23 cellular contexts compared by ENCODE assay signal in genomic region chr2:218986148-218986761, GRCh38. TPM values are rescaled to one million over a fixed set of nuclear protein-coding genes. Genes with fewer than 3 reads are reported as not detected.
A peak's percentile ranks its signal among the peaks of the same experiment; 100 is the strongest.
DNase-seq lines count a peak whose midpoint lies in the region; ATAC-seq, FAIRE-seq and TF ChIP-seq lines count a peak whose summit lies in the region.
"Had no signal": no experiment of that assay in that cellular context is flagged by ENCODE, and none has a peak within 500 bp of the region (broad histone marks: within the 10 kb centered on the region; RNA-seq: fewer than 3 reads in every experiment).

No MANE protein-coding gene starts in this region.

- H3K27ac Mint-ChIP-seq in T-helper 17 cell, result no peak overlapping the region
- H3K27ac Mint-ChIP-seq: CD4-positive, alpha-beta memory T cell had no signal

- H3K27me3 Mint-ChIP-seq in T-helper 17 cell, result peaks cover 84% of the 10 kb centered on the region

- no peaks in the 10 kb centered on the region for H3K9me2 ChIP-seq in OCI-LY7 (ENCODE audit: insufficient read depth, low read length)

- H3K4me1 Mint-ChIP-seq in T-helper 17 cell, result peaks cover 23% of the 10 kb centered on the region

- no peak for ATAC-seq in T-helper 17 cell
- ATAC-seq in HG03565 (IDR thresholded peaks at IDR 0.05; ENCODE audit: unreplicated experiment), result no peak

- no peak overlapping the region for H2AFZ ChIP-seq in OCI-LY7 (ENCODE audit: low read length)

- WGBS in sigmoid colon, 2 donors, result 44 to 46% methylated on average over 4 of the region's 4 CpGs

- CTCF ChIA-PET in OCI-LY7 (lab: Charles Lee; ENCODE audit: unreplicated experiment), result no interaction called here

- peak overlapping the region; percentile 79 for H3K4me3 Mint-ChIP-seq in T-helper 17 cell

- H3K36me3 ChIP-seq in sigmoid colon (no peaks in the 10 kb centered on the region), OCI-LY7 (ENCODE audit: insufficient read depth, low read length) (no peaks in the 10 kb centered on the region)
- H3K36me3 ChIP-seq: BLaER1 treated with 17β-estradiol and CSF1 and Interleukin-3, amounts not matched to agents 10 nM and 100 nM had no signal

- BruUV-seq in OCI-LY7 (replicated peaks; lab: Mats Ljungman, UMichigan), result no TSS peak

- H3K79me2 ChIP-seq in OCI-LY7 (ENCODE audit: insufficient read depth, low read depth, low read length), result no peaks in the 10 kb centered on the region

- intact Hi-C loops in sigmoid colon (cut with DNase I), result no loop called here
- intact Hi-C loops in OCI-LY7 (cut with micrococcal nuclease; ENCODE audit: unreplicated experiment), result no loop called here

- H3K4me2 ChIP-seq in OCI-LY7 (ENCODE audit: low read length), result no peak overlapping the region
- H3K4me2 ChIP-seq: KMS-11 had no signal

- peaks cover 74 to 100% (median 100%) of the 10 kb centered on the region in 3 donors for H3K27me3 ChIP-seq in sigmoid colon

- POLR2A ChIA-PET in OCI-LY7 (lab: Charles Lee), result no interaction called here

- TF ChIP-seq POLR2A in sigmoid colon (IDR thresholded peaks at IDR 0.05), result no peak

- H3K27ac ChIP-seq in sigmoid colon (no peak overlapping the region), OCI-LY7 (ENCODE audit: low read depth, low read length, poor library complexity, severe bottlenecking) (no peak overlapping the region)
- H3K27ac ChIP-seq: BLaER1 treated with 17β-estradiol and CSF1 and Interleukin-3, amounts not matched to agents 10 nM and 100 nM; KMS-11 had no signal

- DNase-seq in D721Med (ENCODE audit: insufficient read length, low spot score), result peak; percentile 15
- no peak for DNase-seq in T-helper 17 cell
- peak; percentile 16 for DNase-seq in epidermal melanocyte (ENCODE audit: insufficient read length, low spot score)
- DNase-seq in sigmoid colon, result peak; percentile 17
- DNase-seq in OCI-LY7 (ENCODE audit: low spot score), result no peak
- DNase-seq in AG20443 (ENCODE audit: low spot score), result no peak
- DNase-seq in NCI-H1694 (lab: John Stamatoyannopoulos, UW), result no peak
- DNase-seq: Caco-2; CD4-positive, alpha-beta memory T cell; IMR-90; NCI-H1105; NCI-H2081; NCI-H345; NCI-H524 treated with DMSO at 0.1 percent for 48 hours; SHP77; SW 1271 had no signal

- no peak for FAIRE-seq in D721Med (lab: Jason Lieb, UNC)
- FAIRE-seq: HTR-8/SVneo had no signal

- H3K4me1 ChIP-seq in sigmoid colon (peaks cover 0 to 39% (median 32%) of the 10 kb centered on the region in 4 donors), OCI-LY7 (ENCODE audit: insufficient read depth, low read length, poor library complexity, severe bottlenecking) (no peaks in the 10 kb centered on the region)

- no peaks in the 10 kb centered on the region for H3K9me3 ChIP-seq in T-helper 17 cell (ENCODE audit: control insufficient read depth, low read length, poor library complexity, severe bottlenecking)
- no peaks in the 10 kb centered on the region for H3K9me3 ChIP-seq in sigmoid colon
- H3K9me3 ChIP-seq in OCI-LY7 (ENCODE audit: low read length), result no peaks in the 10 kb centered on the region
- H3K9me3 ChIP-seq: Caco-2 had no signal

- H3K4me3 ChIP-seq in sigmoid colon (no peak overlapping the region), OCI-LY7 (ENCODE audit: low read depth, low read length, poor library complexity, severe bottlenecking) (no peak overlapping the region)

- no peaks in the 10 kb centered on the region for H4K20me1 ChIP-seq in OCI-LY7 (ENCODE audit: insufficient read depth, low read length)

- TF ChIP-seq EP300 in sigmoid colon (IDR thresholded peaks at IDR 0.05), result no peak

- H3K36me3 Mint-ChIP-seq in T-helper 17 cell (ENCODE audit: low read depth), result peaks cover 9% of the 10 kb centered on the region
- H3K36me3 Mint-ChIP-seq: CD4-positive, alpha-beta memory T cell had no signal

- no peak for TF ChIP-seq CTCF in D721Med (IDR thresholded peaks at IDR 0.05; ENCODE audit: insufficient read depth, missing control alignments)
- no peak for TF ChIP-seq CTCF in sigmoid colon (IDR thresholded peaks at IDR 0.05)
- TF ChIP-seq CTCF in OCI-LY7 (conservative IDR thresholded peaks at IDR 0.05; ENCODE audit: low read length), result no peak

RNA-seq across cellular contexts. Expression of gene FEV, which starts 1.3 kb away (rescaled TPM):
- total RNA-seq in T-helper 17 cell (not detected), sigmoid colon (under 1 TPM in 1 of 4 donors, not detected in 3; 0.71 TPM), OCI-LY7 (2022) (not detected in 2 replicates)
- polyA plus RNA-seq in sigmoid colon, result 1 to 10 TPM in 1 of 3 donors, under 1 TPM in 1, not detected in 1; 0.77 to 6.0 TPM
- total RNA-seq in OCI-LY7 (2014; rRNA removed; shearing (Covaris generic)), result not detected in 2 replicates
- total RNA-seq: Caco-2; CD4-positive, alpha-beta memory T cell; G401; H7; IMR-90; RPMI7951 had no signal
- polyA plus RNA-seq: CD4-positive, alpha-beta memory T cell; IMR-90 had no signal

RNA-seq across cellular contexts. Expression of gene CRYBA2, which starts 7.0 kb away (rescaled TPM):
- total RNA-seq in T-helper 17 cell (not detected), sigmoid colon (not detected), OCI-LY7 (2022) (not detected in 2 replicates)
- 10 to 100 TPM in 1 of 3 donors, 1 to 10 TPM in 2; 1.4 to 10.8 (median 5.5) TPM for polyA plus RNA-seq in sigmoid colon
- not detected in 2 replicates for total RNA-seq in OCI-LY7 (2014; rRNA removed; shearing (Covaris generic))
- total RNA-seq: CD4-positive, alpha-beta memory T cell; G401; H7; IMR-90; RPMI7951 had no signal
- polyA plus RNA-seq: CD4-positive, alpha-beta memory T cell; IMR-90 had no signal

RNA-seq across cellular contexts. Expression of gene CDK5R2, which starts 26.8 kb away (rescaled TPM):
- total RNA-seq in T-helper 17 cell (not detected), sigmoid colon (under 1 TPM in 2 of 4 donors, not detected in 2; 0.14 to 0.36 TPM), OCI-LY7 (2022) (0.57 and 0.63 TPM in 2 replicates)
- under 1 TPM in 1 of 3 donors, not detected in 2; 0.48 TPM for polyA plus RNA-seq in sigmoid colon
- total RNA-seq in OCI-LY7 (2014; rRNA removed; shearing (Covaris generic)), result 0.09 and 0.41 TPM in 2 replicates
- total RNA-seq: CD4-positive, alpha-beta memory T cell; IMR-90 had no signal
- polyA plus RNA-seq: CD4-positive, alpha-beta memory T cell; IMR-90 had no signal

RNA-seq across cellular contexts. Expression of gene CFAP65, which starts 55.1 kb away (rescaled TPM):
- total RNA-seq in T-helper 17 cell (not detected), sigmoid colon (not detected), OCI-LY7 (2022) (not detected in 2 replicates)
- under 1 TPM; under 0.01 to 0.10 (median under 0.01) TPM for polyA plus RNA-seq in sigmoid colon
- total RNA-seq in OCI-LY7 (2014; rRNA removed; shearing (Covaris generic)), result not detected in 2 replicates
- total RNA-seq: CD4-positive, alpha-beta memory T cell; G401; H7; IMR-90 had no signal
- polyA plus RNA-seq: CD4-positive, alpha-beta memory T cell; IMR-90 had no signal

Comparison
In these comparisons a context has a peak if more than half of its experiments do, and no peak if none do; other contexts are left out.
1. DNase-seq: peak in D721Med (single experiment), epidermal melanocyte (single experiment) and sigmoid colon (single experiment); none in T-helper 17 cell (0 of 3), OCI-LY7 (single experiment), AG20443 (single experiment) and NCI-H1694 (single experiment).